11 cellular contexts compared by ENCODE assay signal in the genomic region with DNA sequence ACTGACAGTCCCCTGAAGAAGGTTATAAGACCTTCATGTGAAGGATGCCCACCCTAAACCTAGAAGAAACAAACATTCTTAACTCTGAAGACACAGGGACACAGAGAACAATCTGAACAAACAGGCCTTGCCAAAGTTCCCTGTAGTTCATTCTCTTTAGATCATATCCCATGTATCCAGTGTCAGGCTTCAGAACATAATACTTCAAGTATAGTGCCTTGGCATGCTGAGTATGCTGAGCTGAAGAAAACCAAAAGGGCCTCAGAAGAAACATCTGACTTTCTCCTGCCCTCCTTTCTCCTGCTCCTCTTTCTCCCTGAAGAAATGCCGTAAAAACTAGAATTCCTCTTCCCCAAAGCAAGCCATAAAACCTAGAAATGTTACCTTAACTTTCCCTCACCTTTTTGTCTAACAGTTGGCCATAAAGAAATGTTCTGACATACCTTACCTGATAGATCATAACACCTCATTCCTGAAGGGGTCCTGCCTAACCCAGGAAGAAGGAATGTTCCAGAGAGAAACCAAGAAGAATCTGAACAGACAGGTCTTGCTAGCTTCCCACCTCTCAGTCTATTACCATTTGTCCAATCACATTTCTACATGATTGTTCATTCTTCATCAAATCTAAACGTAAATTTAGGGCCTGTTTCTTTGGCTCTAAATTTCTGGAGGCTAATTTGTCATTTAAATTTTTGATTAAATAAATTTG.
"Had no signal": no experiment of that assay in that cellular context is flagged by ENCODE, and none has a peak within 500 bp of the region (broad histone marks: within the 10 kb centered on the region; RNA-seq: fewer than 3 reads in every experiment).

No MANE protein-coding gene starts in this region.

- H2AFZ ChIP-seq: neural progenitor cell had no signal

- DNase-seq: activated CD4-positive, alpha-beta T cell treated with anti-CD3 and anti-CD28 coated beads, Interleukin-2, amount 50 U/mL, for 48 hours; activated naive CD4-positive, alpha-beta T cell treated with Interleukin-2 at 50 U/mL for 16 hours; hypothalamus; midbrain; ovary; stimulated activated naive CD8-positive, alpha-beta T cell treated with anti-CD3 and anti-CD28 coated beads, Interleukin-15, Interleukin-2, amounts not matched to agents 100 U/mL and 50 U/mL, for 24 hours; upper lobe of right lung had no signal

- H3K36me3 Mint-ChIP-seq: neural progenitor cell had no signal

- H3K9me3 Mint-ChIP-seq: neural progenitor cell had no signal

- H3K27ac Mint-ChIP-seq: activated T-helper 17 cell treated with anti-CD3 and anti-CD28 coated beads, Interleukin-2, amount 50 U/mL, for 72 hours; neural progenitor cell had no signal

- H3K36me3 ChIP-seq: esophagus muscularis mucosa, neural progenitor cell, ovary, upper lobe of right lung had no signal

- H3K9me3 ChIP-seq: ovary, upper lobe of right lung had no signal

- H3K4me1 Mint-ChIP-seq: activated T-helper 17 cell treated with anti-CD3 and anti-CD28 coated beads, Interleukin-2, amount 50 U/mL, for 72 hours had no signal

- H3K27me3 ChIP-seq: esophagus muscularis mucosa, neural progenitor cell, ovary, upper lobe of right lung had no signal

- H3K4me1 ChIP-seq: esophagus muscularis mucosa, neural progenitor cell, upper lobe of right lung had no signal

- ATAC-seq: activated T-helper 17 cell treated with anti-CD3 and anti-CD28 coated beads, Interleukin-2, amount 50 U/mL, for 72 hours; stimulated activated naive CD8-positive, alpha-beta T cell treated with anti-CD3 and anti-CD28 coated beads, Interleukin-15, Interleukin-2, amounts not matched to agents 100 U/mL and 50 U/mL, for 24 hours; upper lobe of right lung had no signal

- H3K27me3 Mint-ChIP-seq: activated T-helper 17 cell treated with anti-CD3 and anti-CD28 coated beads, Interleukin-2, amount 50 U/mL, for 72 hours had no signal

- H3K4me3 Mint-ChIP-seq: activated T-helper 17 cell treated with anti-CD3 and anti-CD28 coated beads, Interleukin-2, amount 50 U/mL, for 72 hours; neural progenitor cell had no signal

- H3K4me2 ChIP-seq: neural progenitor cell had no signal

- H3K27ac ChIP-seq: esophagus muscularis mucosa, neural progenitor cell, ovary, upper lobe of right lung had no signal

- H3K4me3 ChIP-seq: esophagus muscularis mucosa, neural progenitor cell, ovary, skin epidermis, upper lobe of right lung had no signal
